8 cellular contexts compared by ENCODE assay signal in genomic region chrX:102899940-102900916, GRCh38. TPM values are rescaled to one million over a fixed set of nuclear protein-coding genes. Genes with fewer than 3 reads are reported as not detected.
DNase-seq lines count a peak whose midpoint lies in the region; ATAC-seq and TF ChIP-seq lines count a peak whose summit lies in the region.

No MANE protein-coding gene starts in this region.

- peaks cover 5% of the 10 kb centered on the region for H3K36me3 Mint-ChIP-seq in activated naive CD4-positive, alpha-beta T cell treated with anti-CD3 and anti-CD28 coated beads for 36 hours (ENCODE audit: low read depth)

- POLR2A ChIA-PET in SK-N-SH (lab: Yijun Ruan, JAX) = no interaction called here

- H3K4me1 ChIP-seq in GM23248 (ENCODE audit: insufficient read depth) (no peaks in the 10 kb centered on the region), SK-N-SH (ENCODE audit: control insufficient read depth in 1 of 2, insufficient read depth in 2 of 2, low read depth in 1 of 2, low read length in 1 of 2) (no peaks in the 10 kb centered on the region; a peak in 1 of 4 replicates), heart left ventricle (peaks cover 0 to 5% (median 0%) of the 10 kb centered on the region in 12 donors)

- in situ Hi-C loops in GM23248 (cut with MboI) = no loop called here

- peak in 3 of 4 donors; percentile 37 to 64 (median 63) for ATAC-seq in heart left ventricle

- no peaks in the 10 kb centered on the region for H3F3A ChIP-seq in GM23248 (ENCODE audit: insufficient read depth)
- peaks cover 11% of the 10 kb centered on the region for H3F3A ChIP-seq in SK-N-SH (replicated peaks; ENCODE audit: insufficient read depth)

- no peaks in the 10 kb centered on the region for H3K27me3 Mint-ChIP-seq in activated naive CD4-positive, alpha-beta T cell treated with anti-CD3 and anti-CD28 coated beads for 36 hours (ENCODE audit: low read depth)

- H3K9ac ChIP-seq in GM23248 (no peak overlapping the region), SK-N-SH (no peak overlapping the region)

- 38 to 40% methylated on average over 15 of the region's 15 CpGs for WGBS in GM23248 (ENCODE audit: low coverage in 1 of 2, low lambda C conversion rate in 2 of 2, missing lambda C conversion rate in 2 of 2), 2 experiments
- WGBS in SK-N-SH (ENCODE audit: low lambda C conversion rate) = 51% methylated on average over 15 of the region's 15 CpGs
- WGBS in heart left ventricle, 4 donors = 36 to 41% (median 38%) methylated on average over 15 of the region's 15 CpGs

- no peak overlapping the region for H3K4me3 Mint-ChIP-seq in activated naive CD4-positive, alpha-beta T cell treated with anti-CD3 and anti-CD28 coated beads for 36 hours

- H3K9me3 ChIP-seq in GM23248 (ENCODE audit: low read depth) (no peaks in the 10 kb centered on the region), SK-N-SH (no peaks in the 10 kb centered on the region), heart left ventricle (no peaks in the 10 kb centered on the region)

- H3K9me3 Mint-ChIP-seq in activated naive CD4-positive, alpha-beta T cell treated with anti-CD3 and anti-CD28 coated beads for 36 hours = no peaks in the 10 kb centered on the region

- H3K9me2 ChIP-seq in GM23248 (ENCODE audit: insufficient read depth) (no peaks in the 10 kb centered on the region), SK-N-SH (no peaks in the 10 kb centered on the region)

- H3K36me3 ChIP-seq in GM23248 (ENCODE audit: low read depth) (no peaks in the 10 kb centered on the region), SK-N-SH (replicated peaks in 1 of 2; ENCODE audit: control insufficient read depth in 1 of 2, insufficient read depth in 2 of 2, low read length in 1 of 2) (peaks cover 10 to 12% of the 10 kb centered on the region in 2 experiments), heart left ventricle (peaks cover 0 to 6% (median 0%) of the 10 kb centered on the region in 9 donors)

- H3K27me3 ChIP-seq in GM23248 (replicated peaks; ENCODE audit: insufficient read depth) (no peaks in the 10 kb centered on the region), SK-N-SH (ENCODE audit: insufficient read depth) (no peaks in the 10 kb centered on the region), heart left ventricle (no peaks in the 10 kb centered on the region)

- intact Hi-C loops in activated naive CD4-positive, alpha-beta T cell treated with anti-CD3 and anti-CD28 coated beads for 36 hours (cut with micrococcal nuclease) = loop anchor here (5.0 to 10.0 kb wide), 2 partner anchors 383 to 775 kb away; partner anchors contain the start of genes TCEAL2 and TMSB15A
- intact Hi-C loops in heart left ventricle (cut with DNase I) = loop anchor here in 1 of 10 donors (5.0 kb wide), 1 partner anchor 833 kb away; no protein-coding TSS in a partner anchor

- H3K79me2 ChIP-seq in GM23248 (ENCODE audit: insufficient read depth) = no peaks in the 10 kb centered on the region
- no peaks in the 10 kb centered on the region for H3K79me2 ChIP-seq in SK-N-SH (ENCODE audit: insufficient read depth)

- H4K20me1 ChIP-seq in GM23248 (ENCODE audit: insufficient read depth) (no peaks in the 10 kb centered on the region), SK-N-SH (ENCODE audit: insufficient read depth) (peaks cover 5% of the 10 kb centered on the region; the same call in 1 of the 2 replicates)

- H3K4me1 Mint-ChIP-seq in activated naive CD4-positive, alpha-beta T cell treated with anti-CD3 and anti-CD28 coated beads for 36 hours (ENCODE audit: low read depth) = peaks cover 6% of the 10 kb centered on the region

- TF ChIP-seq POLR2A in heart left ventricle (IDR thresholded peaks at IDR 0.05) = no peak

- no peak overlapping the region for H3K4me2 ChIP-seq in GM23248 (ENCODE audit: unreplicated experiment)
- no peak overlapping the region for H3K4me2 ChIP-seq in SK-N-SH

- TF ChIP-seq RAD21 in SK-N-SH (IDR thresholded peaks at IDR 0.05; ENCODE audit: low read length) = peak; percentile 71

- DNase-seq in GM04503 (ENCODE audit: low read depth) (peak; percentile 21), GM23248 (peak; percentile 65), LNCaP clone FGC (ENCODE audit: low read depth) (peak; percentile 14), SK-N-SH (peak; percentile 45), heart left ventricle (peak in 4 of 5 donors; percentile 10 to 53 (median 34)), retinal pigment epithelial cell (ENCODE audit: low read depth) (peak; percentile 28), NCI-H446 treated with DMSO at 0.1 percent for 48 hours (lab: John Stamatoyannopoulos, UW) (no peak)
- DNase-seq in activated naive CD4-positive, alpha-beta T cell treated with anti-CD3 and anti-CD28 coated beads for 36 hours = peak; percentile 84

- H3K4me3 ChIP-seq in GM23248 (no peak overlapping the region), LNCaP clone FGC (ENCODE audit: low read depth, low read length) (no peak overlapping the region), SK-N-SH (ENCODE audit: low read depth in 2 of 2, low read length in 1 of 2) (no peak overlapping the region; a peak in 1 of 4 replicates), heart left ventricle (no peak overlapping the region), retinal pigment epithelial cell (ENCODE audit: low read length) (no peak overlapping the region)

- CTCF ChIA-PET in SK-N-SH (lab: Yijun Ruan, JAX) = interaction anchor here (0.6 to 3.4 kb wide), 26 partner anchors 10 to 813 kb away, joined by 3 to 41 read pairs (median 5); no protein-coding TSS in a partner anchor
- CTCF ChIA-PET in activated naive CD4-positive, alpha-beta T cell treated with anti-CD3 and anti-CD28 coated beads for 36 hours (lab: Charles Lee) = interaction anchor here (0.5 to 1.9 kb wide), 9 partner anchors 14 to 832 kb away, joined by 3 to 10 read pairs (median 3); no protein-coding TSS in a partner anchor

- H3K27ac ChIP-seq in GM23248 = no peak overlapping the region
- no peak overlapping the region for H3K27ac ChIP-seq in SK-N-SH (ENCODE audit: low read depth in 2 of 2, low read length in 1 of 2)
- no peak overlapping the region for H3K27ac ChIP-seq in heart left ventricle

- TF ChIP-seq CTCF in LNCaP clone FGC (IDR thresholded peaks at IDR 0.05; ENCODE audit: control insufficient read depth, extremely low read depth, insufficient read depth) (peak; percentile 70), SK-N-SH (IDR thresholded peaks at IDR 0.05) (peak; percentile 80), heart left ventricle (IDR thresholded peaks at IDR 0.05) (peak; percentile 48 to 74 (median 58)), retinal pigment epithelial cell (conservative IDR thresholded peaks at IDR 0.05; ENCODE audit: low read depth, low read length) (peak; percentile 74)

- H2AFZ ChIP-seq in GM23248 (no peak overlapping the region), SK-N-SH (ENCODE audit: low read depth) (no peak overlapping the region)

- TF ChIP-seq EP300 in SK-N-SH (IDR thresholded peaks at IDR 0.05; ENCODE audit: borderline replicate concordance in 1 of 2, low read depth in 1 of 2, low read length in 1 of 2) = no peak

- H3K27ac Mint-ChIP-seq in activated naive CD4-positive, alpha-beta T cell treated with anti-CD3 and anti-CD28 coated beads for 36 hours = no peak overlapping the region

TF ChIP-seq in SK-N-SH, 30 proteins besides CTCF, POLR2A, EP300 and RAD21:
- TF ChIP-seq EZH2phosphoT487 (IDR thresholded peaks at IDR 0.05; ENCODE audit: borderline replicate concordance, low read depth) (no peak), SMC3 (IDR thresholded peaks at IDR 0.05; ENCODE audit: low read depth, low read length) (peak; percentile 42)

RNA-seq across cellular contexts. Expression of gene RAB40AL, which starts 36.8 kb away (rescaled TPM):
- total RNA-seq in GM23248 (2014; rRNA removed; shearing (Covaris generic)) = 0.32 TPM in 1 of 2 replicates, not detected in the other
- polyA plus RNA-seq in GM23248 (2016; fragmentation: Nextera tagmentation; extraction: Ambion mirVana) = 0.25 TPM in 1 of 2 replicates, not detected in the other
- 0.41 and 0.67 TPM in 2 replicates for polyA plus RNA-seq in SK-N-SH (2012; rRNA removed)
- 0.03 and 0.12 TPM in 2 replicates for polyA plus RNA-seq in SK-N-SH (2012; cell fraction: cytosol; rRNA removed)
- polyA plus RNA-seq in SK-N-SH (2012; cell fraction: nucleus; rRNA removed) = 4.1 and 5.0 TPM in 2 replicates
- total RNA-seq in activated naive CD4-positive, alpha-beta T cell treated with anti-CD3 and anti-CD28 coated beads for 36 hours = under 1 TPM in 1 of 2 experiments, not detected in 1; 0.21 TPM
- under 1 TPM in 3 of 9 donors, not detected in 6; 0.23 to 0.63 (median 0.59) TPM for total RNA-seq in heart left ventricle
- under 1 TPM; 0.10 to 0.19 TPM for polyA plus RNA-seq in heart left ventricle
